In genomic region chr10:19918800-19919199, GRCh38 we compare ENCODE assay signal across 1 cellular context.
TF ChIP-seq lines count a peak whose summit lies in the region.

No MANE protein-coding gene starts in this region.

TF ChIP-seq in H1, 55 proteins besides CTCF, POLR2A, EP300 and RAD21:
- TF ChIP-seq EGR1 (IDR thresholded peaks at IDR 0.05; ENCODE audit: borderline replicate concordance, low read depth, low read length) (no peak), MAFK (IDR thresholded peaks at IDR 0.05; ENCODE audit: low read depth, low read length) (no peak), CREB1 (IDR thresholded peaks at IDR 0.05) (no peak), EZH2 (IDR thresholded peaks at IDR 0.05; ENCODE audit: low read depth, low read length, severe bottlenecking) (no peak), NRF1 (IDR thresholded peaks at IDR 0.05; ENCODE audit: low read depth, low read length) (no peak), CHD7 (IDR thresholded peaks at IDR 0.05; ENCODE audit: insufficient replicate concordance, low read length) (no peak), ATF2 (IDR thresholded peaks at IDR 0.05; ENCODE audit: low read length) (no peak)
